Comparison of ENCODE assay signal across 9 cellular contexts in the genomic region with DNA sequence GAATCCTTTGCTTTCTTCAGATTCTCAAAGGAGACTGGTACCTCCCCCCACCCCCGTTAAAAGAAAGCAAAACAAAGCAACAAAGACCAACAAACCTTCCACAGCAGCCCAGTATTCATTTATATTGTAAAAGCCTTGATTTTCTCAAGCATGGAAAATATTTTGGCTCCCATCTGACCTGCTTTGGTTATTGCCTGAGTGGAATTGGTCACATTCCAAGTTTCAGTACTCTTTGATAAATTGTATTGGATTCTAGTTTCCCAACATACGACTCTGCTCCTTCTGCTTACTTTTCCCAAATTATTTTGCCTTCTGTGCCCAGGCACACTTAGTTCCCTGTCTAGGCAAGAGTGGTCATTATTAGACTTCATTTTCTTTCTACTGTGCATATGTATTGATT. TPM values are rescaled to one million over a fixed set of nuclear protein-coding genes. Genes with fewer than 3 reads are reported as not detected.
DNase-seq lines count a peak whose midpoint lies in the region; ATAC-seq and TF ChIP-seq lines count a peak whose summit lies in the region.
"Had no signal": no experiment of that assay in that cellular context is flagged by ENCODE, and none has a peak within 500 bp of the region (broad histone marks: within the 10 kb centered on the region; RNA-seq: fewer than 3 reads in every experiment).

No MANE protein-coding gene starts in this region.

- no peak overlapping the region for H3K9ac ChIP-seq in MM.1S (ENCODE audit: low read length)

- no peaks in the 10 kb centered on the region for H3K36me3 Mint-ChIP-seq in CD4-positive, CD25-positive, alpha-beta regulatory T cell
- no peaks in the 10 kb centered on the region for H3K36me3 Mint-ChIP-seq in nephron progenitor cell (ENCODE audit: low read depth)

- H3K4me1 Mint-ChIP-seq in CD4-positive, CD25-positive, alpha-beta regulatory T cell = peaks cover 26 to 70% (median 49%) of the 10 kb centered on the region in 4 donors
- peaks cover 20% of the 10 kb centered on the region for H3K4me1 Mint-ChIP-seq in nephron progenitor cell

- no peaks in the 10 kb centered on the region for H3K9me3 ChIP-seq in CD4-positive, CD25-positive, alpha-beta regulatory T cell (ENCODE audit: control insufficient read depth in 2 of 2, low read length in 2 of 2)
- H3K9me3 ChIP-seq in MM.1S (replicated peaks; ENCODE audit: insufficient read depth, low read length) = no peaks in the 10 kb centered on the region

- TF ChIP-seq CTCF in MM.1S (IDR thresholded peaks at IDR 0.05; ENCODE audit: low read length) (no peak), nephron progenitor cell (IDR thresholded peaks at IDR 0.05) (no peak)

- no peaks in the 10 kb centered on the region for H3K27me3 ChIP-seq in CD4-positive, CD25-positive, alpha-beta regulatory T cell (ENCODE audit: control insufficient read depth, insufficient read depth, low read length)
- H3K27me3 ChIP-seq in MM.1S (replicated peaks; ENCODE audit: insufficient read depth, low read length) = no peaks in the 10 kb centered on the region

- ATAC-seq in CD4-positive, CD25-positive, alpha-beta regulatory T cell (ENCODE audit: low read depth in 2 of 2) = no peak
- no peak for ATAC-seq in GM21576 (IDR thresholded peaks at IDR 0.05; ENCODE audit: unreplicated experiment)
- no peak for ATAC-seq in HG03280 (IDR thresholded peaks at IDR 0.05; ENCODE audit: unreplicated experiment)
- ATAC-seq: sciatic nerve had no signal

- H3K4me3 Mint-ChIP-seq in CD4-positive, CD25-positive, alpha-beta regulatory T cell = peak overlapping the region; percentile 17 to 96 (median 94)
- peak overlapping the region; percentile 98 for H3K4me3 Mint-ChIP-seq in nephron progenitor cell

- no peaks in the 10 kb centered on the region for H3K27me3 Mint-ChIP-seq in CD4-positive, CD25-positive, alpha-beta regulatory T cell
- H3K27me3 Mint-ChIP-seq in nephron progenitor cell (ENCODE audit: low read depth, poor library complexity) = no peaks in the 10 kb centered on the region

- no peaks in the 10 kb centered on the region for H3K36me3 ChIP-seq in CD4-positive, CD25-positive, alpha-beta regulatory T cell (ENCODE audit: control insufficient read depth, insufficient read depth, low read length)
- no peaks in the 10 kb centered on the region for H3K36me3 ChIP-seq in MM.1S (replicated peaks; ENCODE audit: insufficient read depth, low read length)

- DNase-seq in CD4-positive, CD25-positive, alpha-beta regulatory T cell = no peak
- DNase-seq in MM.1S (no peak), dermis microvascular lymphatic vessel endothelial cell (ENCODE audit: low read depth in 2 of 2) (peak; percentile 20 to 30), nephron progenitor cell (no peak), medulla oblongata (ENCODE audit: extremely low spot score) (no peak)
- DNase-seq in stimulated activated CD4-positive, alpha-beta T cell treated with anti-CD3 and anti-CD28 coated beads, Interleukin-15, amount 100 ng/mL, for 24 hours = no peak

- H3K9me3 Mint-ChIP-seq in CD4-positive, CD25-positive, alpha-beta regulatory T cell = peaks cover 0 to 3% (median 0%) of the 10 kb centered on the region in 7 donors
- peaks cover 11% of the 10 kb centered on the region for H3K9me3 Mint-ChIP-seq in nephron progenitor cell

- peak overlapping the region; percentile 87 for H3K4me3 ChIP-seq in CD4-positive, CD25-positive, alpha-beta regulatory T cell (ENCODE audit: low read depth, low read length)
- no peak overlapping the region for H3K4me3 ChIP-seq in MM.1S (ENCODE audit: low read length)

- H2AFZ ChIP-seq in MM.1S (ENCODE audit: low read length) = no peak overlapping the region

- 0 out of 2 replicates have a peak, but pooled peaks cover 7% of the 10 kb centered on the region for H4K20me1 ChIP-seq in MM.1S (ENCODE audit: insufficient read depth, low read length)

- peaks cover 6% of the 10 kb centered on the region for H3F3A ChIP-seq in MM.1S (ENCODE audit: insufficient read depth, low read length)

- H3K79me2 ChIP-seq in MM.1S (ENCODE audit: low read length) = peaks cover 70% of the 10 kb centered on the region

- H3K4me2 ChIP-seq in MM.1S (ENCODE audit: low read depth, low read length) = peak overlapping the region; percentile 89; the same call in 1 of the 2 replicates

- peaks cover 46% of the 10 kb centered on the region for H3K4me1 ChIP-seq in CD4-positive, CD25-positive, alpha-beta regulatory T cell (ENCODE audit: control insufficient read depth, insufficient read depth, low read length, poor library complexity, severe bottlenecking)
- peaks cover 8% of the 10 kb centered on the region; the same call in 1 of the 2 replicates for H3K4me1 ChIP-seq in MM.1S (ENCODE audit: low read length)

- no peaks in the 10 kb centered on the region for H3K9me2 ChIP-seq in MM.1S (replicated peaks; ENCODE audit: insufficient read depth, low read length)

- H3K27ac ChIP-seq in CD4-positive, CD25-positive, alpha-beta regulatory T cell (ENCODE audit: insufficient read depth, low read length, poor library complexity, severe bottlenecking) = no peak overlapping the region
- H3K27ac ChIP-seq in MM.1S (ENCODE audit: low read length) = no peak overlapping the region

- peak overlapping the region; percentile 17 to 98 (median 66) for H3K27ac Mint-ChIP-seq in CD4-positive, CD25-positive, alpha-beta regulatory T cell
- no peak overlapping the region for H3K27ac Mint-ChIP-seq in nephron progenitor cell

RNA-seq across cellular contexts. Expression of a gene that starts 1.3 kb away (rescaled TPM):
- total RNA-seq in CD4-positive, CD25-positive, alpha-beta regulatory T cell = not detected
- under 1 TPM in 2 of 4 donors, not detected in 2; 0.13 to 0.30 TPM for polyA plus RNA-seq in CD4-positive, CD25-positive, alpha-beta regulatory T cell
- total RNA-seq in dermis microvascular lymphatic vessel endothelial cell = not detected in 2 replicates
- total RNA-seq: sciatic nerve had no signal

RNA-seq across cellular contexts. Expression of a gene that starts 2.0 kb away (rescaled TPM):
- 72.9 TPM for total RNA-seq in CD4-positive, CD25-positive, alpha-beta regulatory T cell
- 10 to 100 TPM; 29.1 to 40.5 (median 34.6) TPM for polyA plus RNA-seq in CD4-positive, CD25-positive, alpha-beta regulatory T cell
- total RNA-seq in dermis microvascular lymphatic vessel endothelial cell = 22.2 and 30.2 TPM in 2 replicates

Comparison
In these comparisons a context has a peak if more than half of its experiments do, and no peak if none do; other contexts are left out.
1. DNase-seq: peak in dermis microvascular lymphatic vessel endothelial cell (2 of 2); none in CD4-positive, CD25-positive, alpha-beta regulatory T cell (0 of 3), MM.1S (single experiment), nephron progenitor cell (single experiment), stimulated activated CD4-positive, alpha-beta T cell treated with anti-CD3 and anti-CD28 coated beads, Interleukin-15, amount 100 ng/mL, for 24 hours (single experiment) and medulla oblongata (single experiment).